In genomic region chr7:77549103-77549870, GRCh38 we compare ENCODE assay signal across 20 cellular contexts. TPM values are rescaled to one million over a fixed set of nuclear protein-coding genes. Genes with fewer than 3 reads are reported as not detected.
A peak's percentile ranks its signal among the peaks of the same experiment; 100 is the strongest.
DNase-seq lines count a peak whose midpoint lies in the region; ATAC-seq and TF ChIP-seq lines count a peak whose summit lies in the region.
"Had no signal": no experiment of that assay in that cellular context is flagged by ENCODE, and none has a peak within 500 bp of the region (broad histone marks: within the 10 kb centered on the region; RNA-seq: fewer than 3 reads in every experiment).

No MANE protein-coding gene starts in this region.

- TF ChIP-seq EP300 in esophagus muscularis mucosa (IDR thresholded peaks at IDR 0.05): no peak
- no peak for TF ChIP-seq EP300 in stomach (IDR thresholded peaks at IDR 0.05)

- POLR2A ChIA-PET in WTC11 (lab: Charles Lee): interaction anchor here (1.2 kb wide), 1 partner anchor 14 kb away, joined by 3 read pairs; no protein-coding TSS in a partner anchor

- H3K27ac ChIP-seq in esophagus muscularis mucosa (replicated peaks in 1 of 4) (peak overlapping the region in 3 of 4 donors; percentile 19 to 37 (median 20)), stomach (peak overlapping the region in 3 of 5 donors; percentile 15 to 40 (median 21))
- H3K27ac ChIP-seq: SJSA1 had no signal

- H3K4me3 ChIP-seq in esophagus muscularis mucosa: no peak overlapping the region
- H3K4me3 ChIP-seq in stomach: no peak overlapping the region
- H3K4me3 ChIP-seq: SJSA1, testis had no signal

- ATAC-seq in WTC11 (no peak), GM18519 (IDR thresholded peaks at IDR 0.05; ENCODE audit: low FRiP score, unreplicated experiment) (no peak)
- ATAC-seq: activated CD8-positive, alpha-beta T cell treated with anti-CD3 and anti-CD28 coated beads, Interleukin-2, amount 10 ng/mL, durations not matched to agents 7 days and 5 days; HCT116 had no signal

- H3K4me1 ChIP-seq in esophagus muscularis mucosa (peaks cover 49 to 68% (median 64%) of the 10 kb centered on the region in 4 donors), stomach (peaks cover 22 to 80% (median 42%) of the 10 kb centered on the region in 4 donors)
- H3K4me1 ChIP-seq: Caco-2, SJSA1 had no signal

- no peaks in the 10 kb centered on the region for H3K36me3 ChIP-seq in esophagus muscularis mucosa
- H3K36me3 ChIP-seq in stomach: no peaks in the 10 kb centered on the region
- H3K36me3 ChIP-seq: SJSA1 had no signal

- TF ChIP-seq POLR2A in esophagus muscularis mucosa (IDR thresholded peaks at IDR 0.05; ENCODE audit: low read depth) (no peak), stomach (IDR thresholded peaks at IDR 0.05) (no peak)

- H3K9me3 Mint-ChIP-seq in WTC11: no peaks in the 10 kb centered on the region
- H3K9me3 Mint-ChIP-seq: activated naive CD4-positive, alpha-beta T cell treated with anti-CD3 and anti-CD28 coated beads, Interleukin-2, amount 50 U/mL, for 24 hours had no signal

- H3K27me3 ChIP-seq in esophagus muscularis mucosa (no peaks in the 10 kb centered on the region), stomach (no peaks in the 10 kb centered on the region)
- H3K27me3 ChIP-seq: SJSA1, testis had no signal

- peaks cover 5% of the 10 kb centered on the region; the same call in 1 of the 2 replicates for H3K36me3 Mint-ChIP-seq in WTC11

- TF ChIP-seq CTCF in WTC11 (IDR thresholded peaks at IDR 0.05) (no peak), esophagus muscularis mucosa (IDR thresholded peaks at IDR 0.05) (no peak), stomach (IDR thresholded peaks at IDR 0.05) (no peak)

- 77% methylated on average over 3 of the region's 3 CpGs for WGBS in esophagus muscularis mucosa
- WGBS in stomach, 5 donors: 79 to 88% (median 82%) methylated on average over 3 of the region's 3 CpGs

- DNase-seq in WTC11 (ENCODE audit: low spot score): no peak
- DNase-seq in esophagus muscularis mucosa (ENCODE audit: extremely low spot score): no peak
- peak; percentile 39 for DNase-seq in middle frontal gyrus (ENCODE audit: extremely low spot score, low spot score)
- no peak for DNase-seq in stomach
- no peak for DNase-seq in SKM-1 treated with dmso at 0.1 percent for 144 hours (lab: John Stamatoyannopoulos, UW; ENCODE audit: unreplicated experiment)
- no peak for DNase-seq in DMS79 (lab: John Stamatoyannopoulos, UW)
- DNase-seq in activated T-cell treated with anti-CD3 and anti-CD28 coated beads, Interleukin-2, amount 50 U/mL, for 1 hour: no peak
- DNase-seq: activated CD8-positive, alpha-beta T cell treated with anti-CD3 and anti-CD28 coated beads, Interleukin-2, amount 10 ng/mL, durations not matched to agents 7 days and 5 days; activated T-cell treated with anti-CD3 and anti-CD28 coated beads, Interleukin-2, amount 50 U/mL, for 48 hours; Caco-2; KBM-7; NCI-H2081 treated with DMSO at 0.1 percent for 48 hours; OCI-M1; stimulated activated CD4-positive, alpha-beta T cell treated with anti-CD3 and anti-CD28 coated beads, Interleukin-4, amount 100 ng/mL, for 4 hours; T-helper 2 cell; testis had no signal

- intact Hi-C loops in esophagus muscularis mucosa (cut with DNase I) (no loop called here), stomach (cut with DNase I; ENCODE audit: low total_unique reads) (no loop called here)

- CTCF ChIA-PET in WTC11 (lab: Charles Lee): interaction anchor here (1.1 kb wide), 1 partner anchor 217 kb away, joined by 4 read pairs; no protein-coding TSS in a partner anchor

- no peaks in the 10 kb centered on the region for H3K9me3 ChIP-seq in esophagus muscularis mucosa
- H3K9me3 ChIP-seq in stomach: peaks cover 0 to 8% (median 4%) of the 10 kb centered on the region in 4 donors
- H3K9me3 ChIP-seq: Caco-2, SJSA1, testis had no signal

- no peak overlapping the region for H3K4me3 Mint-ChIP-seq in WTC11
- H3K4me3 Mint-ChIP-seq: activated CD8-positive, alpha-beta T cell treated with anti-CD3 and anti-CD28 coated beads, Interleukin-2, amount 10 ng/mL, durations not matched to agents 7 days and 5 days; activated naive CD4-positive, alpha-beta T cell treated with anti-CD3 and anti-CD28 coated beads, Interleukin-2, amount 50 U/mL, for 24 hours had no signal

- H3K27ac Mint-ChIP-seq in WTC11: peak overlapping the region; percentile 35; the same call in 1 of the 2 replicates
- H3K27ac Mint-ChIP-seq: activated CD8-positive, alpha-beta T cell treated with anti-CD3 and anti-CD28 coated beads, Interleukin-2, amount 10 ng/mL, durations not matched to agents 7 days and 5 days; activated naive CD4-positive, alpha-beta T cell treated with anti-CD3 and anti-CD28 coated beads, Interleukin-2, amount 50 U/mL, for 24 hours had no signal

- H3K27me3 Mint-ChIP-seq in WTC11 (ENCODE audit: low read depth): no peaks in the 10 kb centered on the region
- H3K27me3 Mint-ChIP-seq: activated naive CD4-positive, alpha-beta T cell treated with anti-CD3 and anti-CD28 coated beads, Interleukin-2, amount 50 U/mL, for 24 hours had no signal

- peaks cover 62% of the 10 kb centered on the region for H3K4me1 Mint-ChIP-seq in WTC11

TF ChIP-seq in WTC11, 78 proteins besides CTCF, POLR2A, EP300 and RAD21:
- no peak for TF ChIP-seq USF2 (CRISPR knock-in tag; IDR thresholded peaks at IDR 0.05)
- no peak for TF ChIP-seq RORB (CRISPR knock-in tag; IDR thresholded peaks at IDR 0.05)
- no peak for TF ChIP-seq ARID4B (CRISPR knock-in tag; IDR thresholded peaks at IDR 0.05; ENCODE audit: borderline replicate concordance)
- TF ChIP-seq ESRRA (CRISPR knock-in tag; IDR thresholded peaks at IDR 0.05; ENCODE audit: borderline replicate concordance): no peak
- 0 out of 2 replicates have a peak, but pooled peaks have one; percentile 25 for TF ChIP-seq ZNF121 (CRISPR knock-in tag; IDR thresholded peaks at IDR 0.05)
- TF ChIP-seq E2F4 (CRISPR knock-in tag; IDR thresholded peaks at IDR 0.05; ENCODE audit: borderline replicate concordance, low read depth): no peak
- no peak for TF ChIP-seq TP53 (CRISPR knock-in tag; IDR thresholded peaks at IDR 0.05)
- no peak for TF ChIP-seq JAZF1 (CRISPR knock-in tag; IDR thresholded peaks at IDR 0.05)
TF ChIP-seq in WTC11: peak in this region for 1.

RNA-seq across cellular contexts. Expression of gene PTPN12, which starts 12.2 kb away (rescaled TPM):
- total RNA-seq in WTC11 (2021) (92.1 to 102 TPM (median 95.8 TPM) in 3 replicates), esophagus muscularis mucosa (100 to 1,000 TPM in 2 of 4 donors, 10 to 100 TPM in 2; 89.1 to 126 (median 98.4) TPM), stomach (100 to 1,000 TPM in 1 of 5 donors, 10 to 100 TPM in 3, 1 to 10 TPM in 1; 8.4 to 147 (median 81.4) TPM)
- 10 to 100 TPM; 26.4 to 35.6 (median 27.6) TPM for polyA plus RNA-seq in stomach
